Comparison of ENCODE assay signal across 11 cellular contexts in genomic region chr2:69567157-69567908, GRCh38.
DNase-seq lines count a peak whose midpoint lies in the region; ATAC-seq and TF ChIP-seq lines count a peak whose summit lies in the region.
"Had no signal": no experiment of that assay in that cellular context is flagged by ENCODE, and none has a peak within 500 bp of the region (broad histone marks: within the 10 kb centered on the region; RNA-seq: fewer than 3 reads in every experiment).

No MANE protein-coding gene starts in this region.

- no peaks in the 10 kb centered on the region for H3K27me3 Mint-ChIP-seq in activated T-helper 2 cell treated with anti-CD3 and anti-CD28 coated beads, Interferon-gamma antibody, Interleukin-2, Interleukin-4, amounts not matched to agents 10 μg/mL and 5 μg/mL and 100 μg/mL, durations not matched to agents 14 hours and 24 hours and 36 hours (ENCODE audit: low read depth)

- peaks cover 59% of the 10 kb centered on the region for H3K4me1 Mint-ChIP-seq in activated T-helper 2 cell treated with anti-CD3 and anti-CD28 coated beads, Interferon-gamma antibody, Interleukin-2, Interleukin-4, amounts not matched to agents 10 μg/mL and 5 μg/mL and 100 μg/mL, durations not matched to agents 14 hours and 24 hours and 36 hours (ENCODE audit: low read depth)

- DNase-seq in Right ventricle myocardium superior (no peak), cardiac septum (ENCODE audit: low spot score) (no peak), islet precursor cell (peak; percentile 71), COLO668 (lab: John Stamatoyannopoulos, UW; ENCODE audit: unreplicated experiment) (no peak), uterus (no peak), NCI-H1092 treated with DMSO at 0.1 percent for 48 hours (lab: John Stamatoyannopoulos, UW) (no peak)
- DNase-seq in activated T-helper 2 cell treated with anti-CD3 and anti-CD28 coated beads, Interferon-gamma antibody, Interleukin-2, Interleukin-4, amounts not matched to agents 10 μg/mL and 5 μg/mL and 100 μg/mL, durations not matched to agents 14 hours and 24 hours and 36 hours (ENCODE audit: low spot score), result no peak
- DNase-seq: activated effector memory CD4-positive, alpha-beta T cell treated with Interleukin-2 at 50 U/mL for 16 hours had no signal

- peak; percentile 66 for ATAC-seq in Right ventricle myocardium superior (ENCODE audit: poor library complexity)
- no peak for ATAC-seq in HG02870 (IDR thresholded peaks at IDR 0.05; ENCODE audit: unreplicated experiment)

- no peaks in the 10 kb centered on the region for H3K9me3 ChIP-seq in uterus

- TF ChIP-seq POLR2A in uterus (IDR thresholded peaks at IDR 0.05), result no peak

- peaks cover 18% of the 10 kb centered on the region for H3K36me3 Mint-ChIP-seq in activated T-helper 2 cell treated with anti-CD3 and anti-CD28 coated beads, Interferon-gamma antibody, Interleukin-2, Interleukin-4, amounts not matched to agents 10 μg/mL and 5 μg/mL and 100 μg/mL, durations not matched to agents 14 hours and 24 hours and 36 hours (ENCODE audit: low read depth)
- H3K36me3 Mint-ChIP-seq: memory B cell had no signal

- no peak for TF ChIP-seq CTCF in uterus (IDR thresholded peaks at IDR 0.05)

- H3K9me3 Mint-ChIP-seq in activated T-helper 2 cell treated with anti-CD3 and anti-CD28 coated beads, Interferon-gamma antibody, Interleukin-2, Interleukin-4, amounts not matched to agents 10 μg/mL and 5 μg/mL and 100 μg/mL, durations not matched to agents 14 hours and 24 hours and 36 hours, result no peaks in the 10 kb centered on the region
- H3K9me3 Mint-ChIP-seq: memory B cell; T-helper 1 cell treated with Interleukin-12 subunit alpha and Interleukin-12 subunit beta and Interleukin-4 antibody, amounts not matched to agents 30 μg/mL and 1 μg/mL, for 36 hours had no signal

- H3K27ac ChIP-seq in uterus, result no peak overlapping the region

- intact Hi-C loops in Right ventricle myocardium superior (cut with DNase I) (loop anchor here (10.0 kb wide), 1 partner anchor 247 kb away; no protein-coding TSS in a partner anchor), cardiac septum (cut with DNase I) (no loop called here), uterus (cut with DNase I; ENCODE audit: low total_unique reads) (no loop called here)
- intact Hi-C loops in activated T-helper 2 cell treated with anti-CD3 and anti-CD28 coated beads, Interferon-gamma antibody, Interleukin-2, Interleukin-4, amounts not matched to agents 10 μg/mL and 5 μg/mL and 100 μg/mL, durations not matched to agents 14 hours and 24 hours and 36 hours (cut with micrococcal nuclease), result loop anchor here (5.0 kb wide), 1 partner anchor 35 kb away; no protein-coding TSS in a partner anchor

- H3K4me1 ChIP-seq in uterus, result no peaks in the 10 kb centered on the region

- H3K27ac Mint-ChIP-seq in activated T-helper 2 cell treated with anti-CD3 and anti-CD28 coated beads, Interferon-gamma antibody, Interleukin-2, Interleukin-4, amounts not matched to agents 10 μg/mL and 5 μg/mL and 100 μg/mL, durations not matched to agents 14 hours and 24 hours and 36 hours, result peak overlapping the region; percentile 62
- H3K27ac Mint-ChIP-seq: memory B cell; T-helper 1 cell treated with Interleukin-12 subunit alpha and Interleukin-12 subunit beta and Interleukin-4 antibody, amounts not matched to agents 30 μg/mL and 1 μg/mL, for 36 hours had no signal

- H3K36me3 ChIP-seq in uterus, result no peaks in the 10 kb centered on the region

- H3K4me3 Mint-ChIP-seq in activated T-helper 2 cell treated with anti-CD3 and anti-CD28 coated beads, Interferon-gamma antibody, Interleukin-2, Interleukin-4, amounts not matched to agents 10 μg/mL and 5 μg/mL and 100 μg/mL, durations not matched to agents 14 hours and 24 hours and 36 hours (ENCODE audit: low read depth), result no peak overlapping the region
- H3K4me3 Mint-ChIP-seq: memory B cell; T-helper 1 cell treated with Interleukin-12 subunit alpha and Interleukin-12 subunit beta and Interleukin-4 antibody, amounts not matched to agents 30 μg/mL and 1 μg/mL, for 36 hours had no signal

- H3K4me3 ChIP-seq in uterus, result no peak overlapping the region

- H3K27me3 ChIP-seq in uterus, result no peaks in the 10 kb centered on the region

Comparison
In these comparisons a context has a peak if more than half of its experiments do, and no peak if none do; other contexts are left out.
1. intact Hi-C loops: an anchor here in Right ventricle myocardium superior (10.0 kb wide) and activated T-helper 2 cell treated with anti-CD3 and anti-CD28 coated beads, Interferon-gamma antibody, Interleukin-2, Interleukin-4, amounts not matched to agents 10 μg/mL and 5 μg/mL and 100 μg/mL, durations not matched to agents 14 hours and 24 hours and 36 hours (5.0 kb wide); none called in cardiac septum and uterus.